1 cellular context compared by ENCODE assay signal in genomic region chr11:36195496-36196346, GRCh38.
TF ChIP-seq lines count a peak whose summit lies in the region.

No MANE protein-coding gene starts in this region.

TF ChIP-seq in GM23338, 12 proteins besides CTCF, POLR2A, EP300 and RAD21:
- no peak for TF ChIP-seq ZNF462 (CRISPR knock-in tag; IDR thresholded peaks at IDR 0.05)
- TF ChIP-seq ZNF114 (CRISPR knock-in tag; IDR thresholded peaks at IDR 0.05), result no peak
- TF ChIP-seq POLR2AphosphoS5 (IDR thresholded peaks at IDR 0.05; ENCODE audit: low read depth), result no peak
- no peak for TF ChIP-seq NANOG (IDR thresholded peaks at IDR 0.05; ENCODE audit: borderline replicate concordance)
- no peak for TF ChIP-seq JUNB (IDR thresholded peaks at IDR 0.05; ENCODE audit: unreplicated experiment)
- TF ChIP-seq CREB1 (CRISPR knock-in tag; IDR thresholded peaks at IDR 0.05; ENCODE audit: low read depth), result no peak
- no peak for TF ChIP-seq ZNF331 (CRISPR knock-in tag; IDR thresholded peaks at IDR 0.05; ENCODE audit: low read depth)
- TF ChIP-seq, protein P1, sequence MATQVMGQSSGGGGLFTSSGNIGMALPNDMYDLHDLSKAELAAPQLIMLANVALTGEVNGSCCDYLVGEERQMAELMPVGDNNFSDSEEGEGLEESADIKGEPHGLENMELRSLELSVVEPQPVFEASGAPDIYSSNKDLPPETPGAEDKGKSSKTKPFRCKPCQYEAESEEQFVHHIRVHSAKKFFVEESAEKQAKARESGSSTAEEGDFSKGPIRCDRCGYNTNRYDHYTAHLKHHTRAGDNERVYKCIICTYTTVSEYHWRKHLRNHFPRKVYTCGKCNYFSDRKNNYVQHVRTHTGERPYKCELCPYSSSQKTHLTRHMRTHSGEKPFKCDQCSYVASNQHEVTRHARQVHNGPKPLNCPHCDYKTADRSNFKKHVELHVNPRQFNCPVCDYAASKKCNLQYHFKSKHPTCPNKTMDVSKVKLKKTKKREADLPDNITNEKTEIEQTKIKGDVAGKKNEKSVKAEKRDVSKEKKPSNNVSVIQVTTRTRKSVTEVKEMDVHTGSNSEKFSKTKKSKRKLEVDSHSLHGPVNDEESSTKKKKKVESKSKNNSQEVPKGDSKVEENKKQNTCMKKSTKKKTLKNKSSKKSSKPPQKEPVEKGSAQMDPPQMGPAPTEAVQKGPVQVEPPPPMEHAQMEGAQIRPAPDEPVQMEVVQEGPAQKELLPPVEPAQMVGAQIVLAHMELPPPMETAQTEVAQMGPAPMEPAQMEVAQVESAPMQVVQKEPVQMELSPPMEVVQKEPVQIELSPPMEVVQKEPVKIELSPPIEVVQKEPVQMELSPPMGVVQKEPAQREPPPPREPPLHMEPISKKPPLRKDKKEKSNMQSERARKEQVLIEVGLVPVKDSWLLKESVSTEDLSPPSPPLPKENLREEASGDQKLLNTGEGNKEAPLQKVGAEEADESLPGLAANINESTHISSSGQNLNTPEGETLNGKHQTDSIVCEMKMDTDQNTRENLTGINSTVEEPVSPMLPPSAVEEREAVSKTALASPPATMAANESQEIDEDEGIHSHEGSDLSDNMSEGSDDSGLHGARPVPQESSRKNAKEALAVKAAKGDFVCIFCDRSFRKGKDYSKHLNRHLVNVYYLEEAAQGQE (IDR thresholded peaks at IDR 0.05; ENCODE audit: unreplicated experiment), result no peak
- TF ChIP-seq EZH2 (IDR thresholded peaks at IDR 0.05; ENCODE audit: low read depth, unreplicated experiment), result no peak
- no peak for TF ChIP-seq STAT1 (IDR thresholded peaks at IDR 0.05; ENCODE audit: unreplicated experiment)
- TF ChIP-seq EZH2phosphoT487 (IDR thresholded peaks at IDR 0.05; ENCODE audit: unreplicated experiment), result no peak
- TF ChIP-seq ETS1 (IDR thresholded peaks at IDR 0.05), result no peak
